ENCODE assay signal across 1 cellular context in the genomic region with DNA sequence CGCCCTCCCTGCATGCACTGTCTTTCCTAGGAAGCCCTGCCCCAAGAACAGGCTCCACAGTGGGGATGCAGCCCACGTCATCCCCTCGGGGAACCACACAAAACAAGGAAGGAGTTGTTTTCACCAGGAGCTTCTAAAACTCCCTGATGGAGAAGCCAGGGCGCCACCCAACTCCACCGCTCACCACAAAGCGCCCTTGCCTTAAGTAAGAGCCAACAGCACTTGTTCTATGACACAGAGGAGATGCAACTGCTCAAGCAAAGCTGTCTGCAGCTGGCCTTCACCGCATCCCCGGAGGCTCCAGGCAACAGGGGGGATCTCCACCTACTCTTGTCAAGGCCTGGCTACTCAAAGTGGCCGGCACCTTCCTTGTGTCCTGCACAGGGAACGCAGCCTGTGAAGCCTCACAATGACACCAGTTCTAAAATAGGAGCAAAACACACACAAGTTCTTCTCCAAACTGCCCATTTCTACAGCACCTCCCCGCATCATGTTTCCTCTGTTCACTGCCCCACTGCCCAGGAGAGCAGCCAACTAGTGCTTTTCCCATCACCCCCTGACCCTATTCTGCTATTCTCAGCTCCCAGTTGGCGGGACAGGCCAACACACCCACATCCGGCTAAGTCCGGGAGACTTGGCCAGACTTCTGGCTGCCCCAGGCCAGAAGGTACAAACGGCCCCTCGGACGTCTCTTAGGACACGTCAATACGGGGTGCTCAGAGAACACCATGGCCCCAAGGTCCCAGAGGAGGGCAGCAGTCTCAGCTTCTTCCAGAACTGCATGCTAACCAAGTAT.
TF ChIP-seq lines count a peak whose summit lies in the region.

No MANE protein-coding gene starts in this region.

TF ChIP-seq in HepG2, 621 proteins besides CTCF, POLR2A, EP300 and RAD21 (continued from another document):
- TF ChIP-seq, protein P1, sequence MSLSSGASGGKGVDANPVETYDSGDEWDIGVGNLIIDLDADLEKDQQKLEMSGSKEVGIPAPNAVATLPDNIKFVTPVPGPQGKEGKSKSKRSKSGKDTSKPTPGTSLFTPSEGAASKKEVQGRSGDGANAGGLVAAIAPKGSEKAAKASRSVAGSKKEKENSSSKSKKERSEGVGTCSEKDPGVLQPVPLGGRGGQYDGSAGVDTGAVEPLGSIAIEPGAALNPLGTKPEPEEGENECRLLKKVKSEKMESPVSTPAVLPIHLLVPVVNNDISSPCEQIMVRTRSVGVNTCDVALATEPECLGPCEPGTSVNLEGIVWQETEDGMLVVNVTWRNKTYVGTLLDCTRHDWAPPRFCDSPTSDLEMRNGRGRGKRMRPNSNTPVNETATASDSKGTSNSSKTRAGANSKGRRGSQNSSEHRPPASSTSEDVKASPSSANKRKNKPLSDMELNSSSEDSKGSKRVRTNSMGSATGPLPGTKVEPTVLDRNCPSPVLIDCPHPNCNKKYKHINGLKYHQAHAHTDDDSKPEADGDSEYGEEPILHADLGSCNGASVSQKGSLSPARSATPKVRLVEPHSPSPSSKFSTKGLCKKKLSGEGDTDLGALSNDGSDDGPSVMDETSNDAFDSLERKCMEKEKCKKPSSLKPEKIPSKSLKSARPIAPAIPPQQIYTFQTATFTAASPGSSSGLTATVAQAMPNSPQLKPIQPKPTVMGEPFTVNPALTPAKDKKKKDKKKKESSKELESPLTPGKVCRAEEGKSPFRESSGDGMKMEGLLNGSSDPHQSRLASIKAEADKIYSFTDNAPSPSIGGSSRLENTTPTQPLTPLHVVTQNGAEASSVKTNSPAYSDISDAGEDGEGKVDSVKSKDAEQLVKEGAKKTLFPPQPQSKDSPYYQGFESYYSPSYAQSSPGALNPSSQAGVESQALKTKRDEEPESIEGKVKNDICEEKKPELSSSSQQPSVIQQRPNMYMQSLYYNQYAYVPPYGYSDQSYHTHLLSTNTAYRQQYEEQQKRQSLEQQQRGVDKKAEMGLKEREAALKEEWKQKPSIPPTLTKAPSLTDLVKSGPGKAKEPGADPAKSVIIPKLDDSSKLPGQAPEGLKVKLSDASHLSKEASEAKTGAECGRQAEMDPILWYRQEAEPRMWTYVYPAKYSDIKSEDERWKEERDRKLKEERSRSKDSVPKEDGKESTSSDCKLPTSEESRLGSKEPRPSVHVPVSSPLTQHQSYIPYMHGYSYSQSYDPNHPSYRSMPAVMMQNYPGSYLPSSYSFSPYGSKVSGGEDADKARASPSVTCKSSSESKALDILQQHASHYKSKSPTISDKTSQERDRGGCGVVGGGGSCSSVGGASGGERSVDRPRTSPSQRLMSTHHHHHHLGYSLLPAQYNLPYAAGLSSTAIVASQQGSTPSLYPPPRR (CRISPR knock-in tag; IDR thresholded peaks at IDR 0.05; ENCODE audit: borderline replicate concordance), result no peak
